1 cellular context compared by ENCODE assay signal in the genomic region with DNA sequence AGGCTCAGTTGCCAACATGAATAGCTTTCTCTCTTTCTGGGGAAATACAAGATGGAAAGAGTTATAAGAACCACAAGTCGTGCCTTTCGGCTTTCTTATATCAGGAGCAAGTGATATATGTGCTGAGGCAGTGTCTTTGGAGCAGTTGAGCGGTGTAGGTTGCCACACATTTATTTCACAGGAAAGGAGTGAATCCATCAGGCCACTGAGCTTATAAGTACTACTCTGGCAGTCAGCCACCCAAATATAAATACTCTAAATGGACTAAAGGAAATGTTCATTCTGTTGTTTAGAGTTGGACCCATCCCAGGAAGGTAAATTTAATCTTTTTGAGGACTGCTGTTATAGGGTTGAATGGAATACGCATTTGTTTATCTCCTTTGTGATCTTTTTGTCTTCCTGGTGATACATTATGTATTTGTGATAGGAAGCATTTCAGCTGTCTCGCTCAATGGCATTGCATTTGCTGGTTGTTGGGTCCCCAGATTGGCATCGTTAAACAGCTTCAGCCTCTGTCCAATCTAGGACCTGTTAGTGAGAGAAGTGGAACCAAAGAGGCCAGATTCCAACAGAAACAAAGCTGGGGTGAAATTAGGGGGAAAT.
TF ChIP-seq lines count a peak whose summit lies in the region.

No MANE protein-coding gene starts in this region.

TF ChIP-seq in GM23338, 12 proteins besides CTCF, POLR2A, EP300 and RAD21:
- TF ChIP-seq CREB1 (CRISPR knock-in tag; IDR thresholded peaks at IDR 0.05; ENCODE audit: low read depth) (no peak), EZH2phosphoT487 (IDR thresholded peaks at IDR 0.05; ENCODE audit: unreplicated experiment) (no peak), ZNF331 (CRISPR knock-in tag; IDR thresholded peaks at IDR 0.05; ENCODE audit: low read depth) (no peak), ZNF462 (CRISPR knock-in tag; IDR thresholded peaks at IDR 0.05) (no peak), NANOG (IDR thresholded peaks at IDR 0.05; ENCODE audit: borderline replicate concordance) (no peak), POLR2AphosphoS5 (IDR thresholded peaks at IDR 0.05; ENCODE audit: low read depth) (no peak), ZNF114 (CRISPR knock-in tag; IDR thresholded peaks at IDR 0.05) (no peak), JUNB (IDR thresholded peaks at IDR 0.05; ENCODE audit: unreplicated experiment) (no peak), STAT1 (IDR thresholded peaks at IDR 0.05; ENCODE audit: unreplicated experiment) (no peak), EZH2 (IDR thresholded peaks at IDR 0.05; ENCODE audit: low read depth, unreplicated experiment) (no peak)
- TF ChIP-seq, protein P1, sequence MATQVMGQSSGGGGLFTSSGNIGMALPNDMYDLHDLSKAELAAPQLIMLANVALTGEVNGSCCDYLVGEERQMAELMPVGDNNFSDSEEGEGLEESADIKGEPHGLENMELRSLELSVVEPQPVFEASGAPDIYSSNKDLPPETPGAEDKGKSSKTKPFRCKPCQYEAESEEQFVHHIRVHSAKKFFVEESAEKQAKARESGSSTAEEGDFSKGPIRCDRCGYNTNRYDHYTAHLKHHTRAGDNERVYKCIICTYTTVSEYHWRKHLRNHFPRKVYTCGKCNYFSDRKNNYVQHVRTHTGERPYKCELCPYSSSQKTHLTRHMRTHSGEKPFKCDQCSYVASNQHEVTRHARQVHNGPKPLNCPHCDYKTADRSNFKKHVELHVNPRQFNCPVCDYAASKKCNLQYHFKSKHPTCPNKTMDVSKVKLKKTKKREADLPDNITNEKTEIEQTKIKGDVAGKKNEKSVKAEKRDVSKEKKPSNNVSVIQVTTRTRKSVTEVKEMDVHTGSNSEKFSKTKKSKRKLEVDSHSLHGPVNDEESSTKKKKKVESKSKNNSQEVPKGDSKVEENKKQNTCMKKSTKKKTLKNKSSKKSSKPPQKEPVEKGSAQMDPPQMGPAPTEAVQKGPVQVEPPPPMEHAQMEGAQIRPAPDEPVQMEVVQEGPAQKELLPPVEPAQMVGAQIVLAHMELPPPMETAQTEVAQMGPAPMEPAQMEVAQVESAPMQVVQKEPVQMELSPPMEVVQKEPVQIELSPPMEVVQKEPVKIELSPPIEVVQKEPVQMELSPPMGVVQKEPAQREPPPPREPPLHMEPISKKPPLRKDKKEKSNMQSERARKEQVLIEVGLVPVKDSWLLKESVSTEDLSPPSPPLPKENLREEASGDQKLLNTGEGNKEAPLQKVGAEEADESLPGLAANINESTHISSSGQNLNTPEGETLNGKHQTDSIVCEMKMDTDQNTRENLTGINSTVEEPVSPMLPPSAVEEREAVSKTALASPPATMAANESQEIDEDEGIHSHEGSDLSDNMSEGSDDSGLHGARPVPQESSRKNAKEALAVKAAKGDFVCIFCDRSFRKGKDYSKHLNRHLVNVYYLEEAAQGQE (IDR thresholded peaks at IDR 0.05; ENCODE audit: unreplicated experiment) = no peak
- TF ChIP-seq, protein P2, sequence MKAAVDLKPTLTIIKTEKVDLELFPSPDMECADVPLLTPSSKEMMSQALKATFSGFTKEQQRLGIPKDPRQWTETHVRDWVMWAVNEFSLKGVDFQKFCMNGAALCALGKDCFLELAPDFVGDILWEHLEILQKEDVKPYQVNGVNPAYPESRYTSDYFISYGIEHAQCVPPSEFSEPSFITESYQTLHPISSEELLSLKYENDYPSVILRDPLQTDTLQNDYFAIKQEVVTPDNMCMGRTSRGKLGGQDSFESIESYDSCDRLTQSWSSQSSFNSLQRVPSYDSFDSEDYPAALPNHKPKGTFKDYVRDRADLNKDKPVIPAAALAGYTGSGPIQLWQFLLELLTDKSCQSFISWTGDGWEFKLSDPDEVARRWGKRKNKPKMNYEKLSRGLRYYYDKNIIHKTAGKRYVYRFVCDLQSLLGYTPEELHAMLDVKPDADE (IDR thresholded peaks at IDR 0.05) = no peak
